10 cellular contexts compared by ENCODE assay signal in genomic region chr2:74648009-74648443, GRCh38. TPM values are rescaled to one million over a fixed set of nuclear protein-coding genes. Genes with fewer than 3 reads are reported as not detected.
A peak's percentile ranks its signal among the peaks of the same experiment; 100 is the strongest.
DNase-seq lines count a peak whose midpoint lies in the region; ATAC-seq and TF ChIP-seq lines count a peak whose summit lies in the region.
"Had no signal": no experiment of that assay in that cellular context is flagged by ENCODE, and none has a peak within 500 bp of the region (broad histone marks: within the 10 kb centered on the region; RNA-seq: fewer than 3 reads in every experiment).

Gene M1AP, minus strand, starts transcription at chr2:74648330. Its CDS starts 8,055 bp downstream, at chr2:74640275.

- H3K4me3 Mint-ChIP-seq in immature natural killer cell = peak within 1 kb of the TSS; percentile 33 to 70 (median 53)
- peak within 1 kb of the TSS; percentile 6 to 38 for H3K4me3 Mint-ChIP-seq in stimulated activated naive CD8-positive, alpha-beta T cell treated with anti-CD3 and anti-CD28 coated beads, Interleukin-15, amount 100 ng/mL, for 72 hours
- H3K4me3 Mint-ChIP-seq in Caco-2 (ENCODE audit: unreplicated experiment) = no peak within 1 kb of the TSS

- CTCF ChIA-PET in Caco-2 (lab: Charles Lee) = no interaction called here

- intact Hi-C loops in body of pancreas (cut with DNase I) (no loop called here), Caco-2 (cut with micrococcal nuclease; ENCODE audit: unreplicated experiment) (no loop called here)

- POLR2A ChIA-PET in Caco-2 (lab: Charles Lee) = no interaction called here

- H3K4me1 ChIP-seq in body of pancreas (no peaks in the 10 kb centered on the region), Caco-2 (no peaks in the 10 kb centered on the region)

- peak; percentile 30 for ATAC-seq in body of pancreas
- ATAC-seq in stimulated activated naive CD8-positive, alpha-beta T cell treated with anti-CD3 and anti-CD28 coated beads, Interleukin-15, amount 100 ng/mL, for 72 hours = peak; percentile 53

- peak in 1 of 7 experiments; percentile 5 for TF ChIP-seq CTCF in body of pancreas (IDR thresholded peaks at IDR 0.05)
- TF ChIP-seq CTCF in Caco-2 (IDR thresholded peaks at IDR 0.05; ENCODE audit: insufficient read depth in 1 of 2, low read depth in 1 of 2, low read length in 1 of 2, severe bottlenecking in 1 of 2, unreplicated experiment in 1 of 2) = no peak

- H3K9me3 ChIP-seq in body of pancreas (no peaks in the 10 kb centered on the region), Caco-2 (no peaks in the 10 kb centered on the region; the same call in 1 of the 2 replicates)

- peaks cover 0 to 8% of the 10 kb centered on the region in 2 donors for H3K27me3 ChIP-seq in body of pancreas
- H3K27me3 ChIP-seq in Caco-2 (replicated peaks; ENCODE audit: control insufficient read depth, insufficient read depth, low read length) = no peaks in the 10 kb centered on the region

- BruUV-seq in Caco-2 (replicated peaks; lab: Mats Ljungman, UMichigan) = no TSS peak

- H3K4me1 Mint-ChIP-seq in immature natural killer cell = peaks cover 5 to 9% of the 10 kb centered on the region in 2 donors
- H3K4me1 Mint-ChIP-seq in stimulated activated naive CD8-positive, alpha-beta T cell treated with anti-CD3 and anti-CD28 coated beads, Interleukin-15, amount 100 ng/mL, for 72 hours = peaks cover 5% of the 10 kb centered on the region
- no peaks in the 10 kb centered on the region for H3K4me1 Mint-ChIP-seq in Caco-2 (ENCODE audit: low read depth, unreplicated experiment)

- WGBS in body of pancreas, 2 donors = 14 to 18% methylated on average over 13 to 45 of the region's 45 CpGs

- H3K9me3 Mint-ChIP-seq in immature natural killer cell (no peaks in the 10 kb centered on the region), Caco-2 (ENCODE audit: unreplicated experiment) (peaks cover 9% of the 10 kb centered on the region)
- peaks cover 0 to 4% of the 10 kb centered on the region in 2 donors for H3K9me3 Mint-ChIP-seq in stimulated activated naive CD8-positive, alpha-beta T cell treated with anti-CD3 and anti-CD28 coated beads, Interleukin-15, amount 100 ng/mL, for 72 hours

- H3K36me3 ChIP-seq in body of pancreas (replicated peaks in 1 of 2; ENCODE audit: insufficient read depth in 1 of 2, low read depth in 2 of 2) = no peaks in the 10 kb centered on the region
- H3K36me3 ChIP-seq in Caco-2 (ENCODE audit: control insufficient read depth, insufficient read depth, low read length) = no peaks in the 10 kb centered on the region

- H3K4me3 ChIP-seq in body of pancreas (no peak within 1 kb of the TSS), Caco-2 (ENCODE audit: low read depth, low read length) (no peak within 1 kb of the TSS)

- H3K27ac ChIP-seq in body of pancreas = no peak within 1 kb of the TSS
- H3K27ac ChIP-seq: 22Rv1 had no signal

- H3K27ac Mint-ChIP-seq in immature natural killer cell (no peak within 1 kb of the TSS), Caco-2 (ENCODE audit: unreplicated experiment) (no peak within 1 kb of the TSS)
- peak within 1 kb of the TSS in 1 of 2 donors; percentile 57 for H3K27ac Mint-ChIP-seq in stimulated activated naive CD8-positive, alpha-beta T cell treated with anti-CD3 and anti-CD28 coated beads, Interleukin-15, amount 100 ng/mL, for 72 hours

- no peaks in the 10 kb centered on the region for H3K36me3 Mint-ChIP-seq in immature natural killer cell
- no peaks in the 10 kb centered on the region for H3K36me3 Mint-ChIP-seq in Caco-2 (ENCODE audit: insufficient read depth, unreplicated experiment)

- DNase-seq in NCI-H510A treated with DMSO at 0.1 percent for 48 hours (lab: John Stamatoyannopoulos, UW) = peak; percentile 21
- no peak for DNase-seq in NCI-H510A (lab: John Stamatoyannopoulos, UW)
- DNase-seq in body of pancreas = peak in 2 of 4 donors; percentile 17 to 25
- DNase-seq in immature natural killer cell = peak in 2 of 3 donors; percentile 6 to 8
- peak in 1 of 2 donors; percentile 15 for DNase-seq in stimulated activated naive CD8-positive, alpha-beta T cell treated with anti-CD3 and anti-CD28 coated beads, Interleukin-15, amount 100 ng/mL, for 72 hours
- DNase-seq in Caco-2 = no peak
- no peak for DNase-seq in NCI-H187 treated with DMSO at 0.1 percent for 48 hours (lab: John Stamatoyannopoulos, UW)
- no peak for DNase-seq in HUDEP-2 (lab: John Stamatoyannopoulos, UW; ENCODE audit: unreplicated experiment in 76 of 76)
- DNase-seq: NCI-H1436 had no signal

- H3K27me3 Mint-ChIP-seq in immature natural killer cell (ENCODE audit: low read depth in 3 of 3) (peaks cover 2 to 16% (median 11%) of the 10 kb centered on the region in 3 donors), Caco-2 (ENCODE audit: insufficient read depth, unreplicated experiment) (peaks cover 6% of the 10 kb centered on the region)
- H3K27me3 Mint-ChIP-seq in stimulated activated naive CD8-positive, alpha-beta T cell treated with anti-CD3 and anti-CD28 coated beads, Interleukin-15, amount 100 ng/mL, for 72 hours = peaks cover 54% of the 10 kb centered on the region

- no peak for TF ChIP-seq POLR2A in body of pancreas (IDR thresholded peaks at IDR 0.05)

RNA-seq across cellular contexts. Expression of gene M1AP, which starts in this region (rescaled TPM):
- total RNA-seq in body of pancreas = not detected
- not detected for polyA plus RNA-seq in immature natural killer cell
- total RNA-seq in Caco-2 (2022) = not detected in 2 replicates

Comparison
In these comparisons a context has a peak if more than half of its experiments do, and no peak if none do; other contexts are left out.
1. Peak in ATAC-seq in body of pancreas; RNA of the gene not detected or under 1 TPM.
2. Peak in DNase-seq in immature natural killer cell; RNA of the gene not detected or under 1 TPM.